ENCODE assay signal across 1 cellular context in genomic region chr9:94922098-94922607, GRCh38.
TF ChIP-seq lines count a peak whose summit lies in the region.

No MANE protein-coding gene starts in this region.

TF ChIP-seq in SK-N-SH, 30 proteins besides CTCF, POLR2A, EP300 and RAD21 (continued from another document):
- TF ChIP-seq PBX3 (IDR thresholded peaks at IDR 0.05) = peak; percentile 86
- TF ChIP-seq, protein P1, sequence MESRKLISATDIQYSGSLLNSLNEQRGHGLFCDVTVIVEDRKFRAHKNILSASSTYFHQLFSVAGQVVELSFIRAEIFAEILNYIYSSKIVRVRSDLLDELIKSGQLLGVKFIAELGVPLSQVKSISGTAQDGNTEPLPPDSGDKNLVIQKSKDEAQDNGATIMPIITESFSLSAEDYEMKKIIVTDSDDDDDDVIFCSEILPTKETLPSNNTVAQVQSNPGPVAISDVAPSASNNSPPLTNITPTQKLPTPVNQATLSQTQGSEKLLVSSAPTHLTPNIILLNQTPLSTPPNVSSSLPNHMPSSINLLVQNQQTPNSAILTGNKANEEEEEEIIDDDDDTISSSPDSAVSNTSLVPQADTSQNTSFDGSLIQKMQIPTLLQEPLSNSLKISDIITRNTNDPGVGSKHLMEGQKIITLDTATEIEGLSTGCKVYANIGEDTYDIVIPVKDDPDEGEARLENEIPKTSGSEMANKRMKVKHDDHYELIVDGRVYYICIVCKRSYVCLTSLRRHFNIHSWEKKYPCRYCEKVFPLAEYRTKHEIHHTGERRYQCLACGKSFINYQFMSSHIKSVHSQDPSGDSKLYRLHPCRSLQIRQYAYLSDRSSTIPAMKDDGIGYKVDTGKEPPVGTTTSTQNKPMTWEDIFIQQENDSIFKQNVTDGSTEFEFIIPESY (IDR thresholded peaks at IDR 0.05; ENCODE audit: borderline replicate concordance, low read depth) = peak; percentile 41; the same call in 1 of the 2 replicates
- TF ChIP-seq, protein P2, sequence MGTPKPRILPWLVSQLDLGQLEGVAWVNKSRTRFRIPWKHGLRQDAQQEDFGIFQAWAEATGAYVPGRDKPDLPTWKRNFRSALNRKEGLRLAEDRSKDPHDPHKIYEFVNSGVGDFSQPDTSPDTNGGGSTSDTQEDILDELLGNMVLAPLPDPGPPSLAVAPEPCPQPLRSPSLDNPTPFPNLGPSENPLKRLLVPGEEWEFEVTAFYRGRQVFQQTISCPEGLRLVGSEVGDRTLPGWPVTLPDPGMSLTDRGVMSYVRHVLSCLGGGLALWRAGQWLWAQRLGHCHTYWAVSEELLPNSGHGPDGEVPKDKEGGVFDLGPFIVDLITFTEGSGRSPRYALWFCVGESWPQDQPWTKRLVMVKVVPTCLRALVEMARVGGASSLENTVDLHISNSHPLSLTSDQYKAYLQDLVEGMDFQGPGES (IDR thresholded peaks at IDR 0.05; ENCODE audit: low read depth, low read length) = no peak
